Comparison of ENCODE assay signal across 25 cellular contexts in the genomic region with DNA sequence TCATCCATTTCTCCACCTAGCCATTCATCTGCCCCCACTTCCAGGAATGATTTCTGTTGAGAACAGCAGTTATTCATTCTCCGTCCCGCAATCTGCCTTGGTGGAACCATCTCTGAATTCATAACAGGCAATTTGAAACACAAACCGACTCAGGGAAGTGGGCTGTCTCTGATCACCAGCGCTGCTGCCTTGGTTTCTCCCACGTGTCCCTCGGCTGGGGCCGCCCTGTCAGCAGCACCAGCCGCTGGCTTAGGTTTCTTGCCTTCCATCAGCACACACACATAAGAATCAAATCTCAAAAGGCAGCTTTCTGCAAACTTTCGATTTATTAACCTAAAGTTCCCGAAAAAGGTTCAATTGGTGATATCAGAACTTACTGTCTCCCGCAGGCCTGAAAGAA.
"Had no signal": no experiment of that assay in that cellular context is flagged by ENCODE, and none has a peak within 500 bp of the region (broad histone marks: within the 10 kb centered on the region; RNA-seq: fewer than 3 reads in every experiment).

No MANE protein-coding gene starts in this region.

- H3K4me1 Mint-ChIP-seq: memory B cell; naive thymus-derived CD8-positive, alpha-beta T cell; stimulated activated naive CD8-positive, alpha-beta T cell treated with anti-CD3 and anti-CD28 coated beads, Interleukin-15, amount 100 ng/mL, for 72 hours had no signal

- H3K36me3 Mint-ChIP-seq: naive thymus-derived CD8-positive, alpha-beta T cell had no signal

- H3K4me2 ChIP-seq: smooth muscle cell had no signal

- H3K9me3 ChIP-seq: colonic mucosa, gastrocnemius medialis, right atrium auricular region, suprapubic skin, transverse colon, upper lobe of right lung, uterus had no signal

- H3K27ac Mint-ChIP-seq: dendritic cell treated with granulocyte-macrophage colony-stimulating factor and Interleukin-4, amounts not matched to agents 40 ng/mL and 50 ng/mL, for 4 days; endodermal cell; memory B cell; progenitor cell of endocrine pancreas; stimulated activated naive CD8-positive, alpha-beta T cell treated with anti-CD3 and anti-CD28 coated beads, Interleukin-15, amount 100 ng/mL, for 72 hours had no signal

- H3K4me3 Mint-ChIP-seq: dendritic cell treated with granulocyte-macrophage colony-stimulating factor and Interleukin-4, amounts not matched to agents 40 ng/mL and 50 ng/mL, for 4 days; endodermal cell; memory B cell; naive thymus-derived CD8-positive, alpha-beta T cell; stimulated activated naive CD8-positive, alpha-beta T cell treated with anti-CD3 and anti-CD28 coated beads, Interleukin-15, amount 100 ng/mL, for 72 hours had no signal

- H3K36me3 ChIP-seq: colonic mucosa, gastrocnemius medialis, right atrium auricular region, suprapubic skin, transverse colon, upper lobe of right lung, uterus had no signal

- H3K79me2 ChIP-seq: parathyroid adenoma had no signal

- H3K4me3 ChIP-seq: colonic mucosa, gastrocnemius medialis, lung, right atrium auricular region, smooth muscle cell, suprapubic skin, transverse colon, upper lobe of right lung, uterus had no signal

- H3K4me1 ChIP-seq: colonic mucosa, parathyroid adenoma, right atrium auricular region, suprapubic skin, transverse colon, uterus had no signal

- H3K9ac ChIP-seq: parathyroid adenoma had no signal

- H2AFZ ChIP-seq: parathyroid adenoma had no signal

- ATAC-seq: gastrocnemius medialis; left lobe of liver; naive thymus-derived CD8-positive, alpha-beta T cell; sciatic nerve; stimulated activated naive CD8-positive, alpha-beta T cell treated with anti-CD3 and anti-CD28 coated beads, Interleukin-15, amount 100 ng/mL, for 72 hours; upper lobe of right lung had no signal

- H3K9me3 Mint-ChIP-seq: dendritic cell treated with granulocyte-macrophage colony-stimulating factor and Interleukin-4, amounts not matched to agents 40 ng/mL and 50 ng/mL, for 4 days; endodermal cell; stimulated activated naive CD8-positive, alpha-beta T cell treated with anti-CD3 and anti-CD28 coated beads, Interleukin-15, amount 100 ng/mL, for 72 hours had no signal

- H3K27me3 Mint-ChIP-seq: stimulated activated naive CD8-positive, alpha-beta T cell treated with anti-CD3 and anti-CD28 coated beads, Interleukin-15, amount 100 ng/mL, for 72 hours had no signal

- DNase-seq: colonic mucosa; effector CD8-positive, alpha-beta T cell; endodermal cell; foreskin fibroblast; gastrocnemius medialis; naive thymus-derived CD8-positive, alpha-beta T cell; stimulated activated CD4-positive, alpha-beta T cell treated with anti-CD3 and anti-CD28 coated beads, Interleukin-12 subunit alpha, Interleukin-12 subunit beta, amount 100 ng/mL, for 4 hours; stimulated activated CD4-positive, alpha-beta T cell treated with anti-CD3 and anti-CD28 coated beads, Interleukin-1b, Interleukin-23, amount 100 ng/mL, for 48 hours; stimulated activated CD4-positive, alpha-beta T cell treated with anti-CD3 and anti-CD28 coated beads, Interleukin-4, amount 100 ng/mL, for 1 hour; stimulated activated CD8-positive, alpha-beta memory T cell treated with anti-CD3 and anti-CD28 coated beads, Interleukin-4, amount 100 ng/mL, for 48 hours; stimulated activated naive CD4-positive, alpha-beta T cell; stimulated activated naive CD8-positive, alpha-beta T cell treated with anti-CD3 and anti-CD28 coated beads, Interleukin-15, amount 100 ng/mL, for 72 hours; transverse colon; upper lobe of right lung; uterus had no signal

- H3K27me3 ChIP-seq: colonic mucosa, gastrocnemius medialis, right atrium auricular region, suprapubic skin, transverse colon, upper lobe of right lung, uterus had no signal

- H3K27ac ChIP-seq: colonic mucosa, gastrocnemius medialis, parathyroid adenoma, right atrium auricular region, suprapubic skin, transverse colon, upper lobe of right lung, uterus had no signal
